ENCODE assay signal across 32 cellular contexts in the genomic region with DNA sequence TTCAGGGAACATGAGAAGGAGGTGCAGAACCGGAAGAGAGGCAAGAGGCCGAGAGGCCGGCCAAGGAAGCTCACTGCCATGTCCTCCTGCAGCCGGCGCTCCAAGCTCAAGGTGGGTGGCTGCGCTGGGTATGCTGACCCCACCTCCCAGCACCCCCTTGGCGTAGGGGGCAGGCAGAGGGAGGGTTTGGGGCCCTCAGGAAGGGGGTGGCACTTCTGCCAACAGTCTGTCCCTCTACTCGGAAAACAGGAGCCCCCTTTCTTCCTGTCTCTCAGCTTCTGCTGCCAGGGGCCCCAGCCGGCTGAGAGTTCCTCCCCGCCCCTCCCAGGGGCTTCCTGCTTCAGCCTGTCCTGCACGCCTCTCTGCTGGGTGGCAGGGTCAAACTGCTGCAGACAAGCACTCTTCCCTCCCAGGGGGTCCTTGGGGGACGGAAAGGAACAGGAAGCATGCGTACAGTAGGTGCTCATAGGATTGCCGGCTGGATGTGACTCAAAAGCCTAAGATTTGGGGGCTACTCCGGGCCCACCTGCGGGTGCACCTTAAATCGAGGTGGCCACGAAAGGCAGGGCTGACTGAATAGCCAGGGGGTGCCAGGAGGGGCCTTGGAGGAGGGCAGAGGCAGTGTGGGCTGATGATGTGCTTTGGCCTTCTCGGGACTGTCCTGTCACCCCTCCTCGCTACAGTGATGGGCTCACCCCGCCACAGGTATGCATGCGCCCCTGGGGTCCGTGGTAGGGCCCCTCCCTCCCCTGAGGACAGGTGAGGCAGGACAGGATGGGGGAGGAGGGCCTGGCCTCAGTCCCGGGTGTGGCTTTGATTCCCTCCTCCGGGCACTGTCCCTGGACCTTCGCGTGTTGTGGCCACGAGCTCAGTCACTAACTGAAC. TPM values are rescaled to one million over a fixed set of nuclear protein-coding genes. Genes with fewer than 3 reads are reported as not detected.
DNase-seq lines count a peak whose midpoint lies in the region; ATAC-seq and TF ChIP-seq lines count a peak whose summit lies in the region.
"Had no signal": no experiment of that assay in that cellular context is flagged by ENCODE, and none has a peak within 500 bp of the region (broad histone marks: within the 10 kb centered on the region; RNA-seq: fewer than 3 reads in every experiment).

No MANE protein-coding gene starts in this region.

- H3K4me3 ChIP-seq in NB4 (ENCODE audit: low read depth, low read length) (no peak overlapping the region), upper lobe of right lung (no peak overlapping the region)
- H3K4me3 ChIP-seq: cardiac muscle cell, colonic mucosa, Peyer's patch, right lobe of liver, SJCRH30, tibial artery had no signal

- DNase-seq in GDM1 (lab: John Stamatoyannopoulos, UW), result peak; percentile 71
- peak; percentile 1 for DNase-seq in NB4 (ENCODE audit: low read depth)
- DNase-seq in endothelial cell (ENCODE audit: low spot score), result no peak
- peak; percentile 56 for DNase-seq in upper lobe of right lung
- no peak for DNase-seq in MV-4-11 (lab: John Stamatoyannopoulos, UW)
- DNase-seq: activated CD4-positive, alpha-beta T cell treated with anti-CD3 and anti-CD28 coated beads for 48 hours; colonic mucosa; DND-41; effector CD4-positive, alpha-beta T cell; hippocampal formation; immature natural killer cell; Karpas-422; mesenchymal stem cell; NCI-H146; NCI-H2107; NCI-H345; SJCRH30; stimulated activated CD4-positive, alpha-beta T cell treated with anti-CD3 and anti-CD28 coated beads, Interleukin-2, amount 100 ng/mL, for 48 hours; T1000; tibial artery; WERI-Rb-1 had no signal

- H3K4me1 ChIP-seq in upper lobe of right lung, result peaks cover 11% of the 10 kb centered on the region

- no peaks in the 10 kb centered on the region for H3K9me3 ChIP-seq in upper lobe of right lung
- H3K9me3 ChIP-seq: colonic mucosa, Peyer's patch, right lobe of liver, SJCRH30, tibial artery had no signal

- H3K4me1 Mint-ChIP-seq in endothelial cell (ENCODE audit: unreplicated experiment), result peaks cover 42% of the 10 kb centered on the region

- ATAC-seq in upper lobe of right lung (no peak), HG02870 (IDR thresholded peaks at IDR 0.05; ENCODE audit: unreplicated experiment) (no peak), HG02588 (IDR thresholded peaks at IDR 0.05; ENCODE audit: unreplicated experiment) (no peak)
- ATAC-seq: activated naive CD4-positive, alpha-beta T cell treated with anti-CD3 and anti-CD28 coated beads, Interleukin-2, amount 50 U/mL, for 72 hours; right lobe of liver had no signal

- intact Hi-C loops in upper lobe of right lung (cut with DNase I), result loop anchor here (10.0 kb wide), 2 partner anchors 133 to 193 kb away; no protein-coding TSS in a partner anchor

- H3K27ac Mint-ChIP-seq in endothelial cell (ENCODE audit: unreplicated experiment), result no peak overlapping the region
- H3K27ac Mint-ChIP-seq: activated naive CD4-positive, alpha-beta T cell treated with anti-CD3 and anti-CD28 coated beads, Interleukin-2, amount 50 U/mL, for 72 hours; immature natural killer cell had no signal

- peaks cover 54% of the 10 kb centered on the region for H3K27me3 ChIP-seq in upper lobe of right lung
- H3K27me3 ChIP-seq: cardiac muscle cell, SJCRH30 had no signal

- no peak overlapping the region for H3K27ac ChIP-seq in upper lobe of right lung
- H3K27ac ChIP-seq: C4-2B, cardiac muscle cell, colonic mucosa, epithelial cell of prostate, Peyer's patch, right lobe of liver, SJCRH30, tibial artery, WERI-Rb-1 had no signal

- no peak for TF ChIP-seq POLR2A in NB4 (IDR thresholded peaks at IDR 0.05; ENCODE audit: extremely low read depth, insufficient read length)

- H3K4me3 Mint-ChIP-seq in endothelial cell (ENCODE audit: unreplicated experiment), result peak overlapping the region; percentile 83

- H3K9me3 Mint-ChIP-seq in endothelial cell (ENCODE audit: unreplicated experiment), result no peaks in the 10 kb centered on the region
- H3K9me3 Mint-ChIP-seq: activated naive CD4-positive, alpha-beta T cell treated with anti-CD3 and anti-CD28 coated beads, Interleukin-2, amount 50 U/mL, for 72 hours; immature natural killer cell had no signal

- peaks cover 39% of the 10 kb centered on the region for H3K36me3 Mint-ChIP-seq in endothelial cell (ENCODE audit: low read depth, unreplicated experiment)
- H3K36me3 Mint-ChIP-seq: immature natural killer cell had no signal

- no peaks in the 10 kb centered on the region for H3K36me3 ChIP-seq in upper lobe of right lung
- H3K36me3 ChIP-seq: colonic mucosa, Peyer's patch, right lobe of liver, tibial artery had no signal

- H3K27me3 Mint-ChIP-seq in endothelial cell (ENCODE audit: unreplicated experiment), result peaks cover 18% of the 10 kb centered on the region

- no peak for TF ChIP-seq CTCF in NB4 (IDR thresholded peaks at IDR 0.05; ENCODE audit: low read depth, low read length)
- TF ChIP-seq CTCF in endothelial cell (IDR thresholded peaks at IDR 0.05; ENCODE audit: unreplicated experiment), result no peak
- no peak for TF ChIP-seq CTCF in upper lobe of right lung (IDR thresholded peaks at IDR 0.05)

RNA-seq across cellular contexts. Expression of a gene that starts 4.0 kb away (rescaled TPM):
- total RNA-seq in endothelial cell (ENCODE audit: unreplicated experiment), result 50.0 TPM
- total RNA-seq in upper lobe of right lung, result 3.4 TPM

RNA-seq across cellular contexts. Expression of a gene that starts 14.9 kb away (rescaled TPM):
- total RNA-seq in endothelial cell (ENCODE audit: unreplicated experiment), result 3.3 TPM
- total RNA-seq in upper lobe of right lung, result 4.9 TPM

RNA-seq across cellular contexts. Expression of a gene that starts 51.2 kb away (rescaled TPM):
- total RNA-seq in endothelial cell (ENCODE audit: unreplicated experiment) (not detected), upper lobe of right lung (not detected)
- total RNA-seq: astrocyte, cardiac muscle cell, colonic mucosa, H1, posterior vena cava, SJCRH30 had no signal

RNA-seq across cellular contexts. Expression of a gene that starts 57.3 kb away (rescaled TPM):
- total RNA-seq in endothelial cell (ENCODE audit: unreplicated experiment) (6.8 TPM), upper lobe of right lung (20.2 TPM)

Comparison
In these comparisons a context has a peak if more than half of its experiments do, and no peak if none do; other contexts are left out.
1. DNase-seq: peak in GDM1 (single experiment), NB4 (single experiment) and upper lobe of right lung (single experiment); none in endothelial cell (single experiment) and MV-4-11 (single experiment).
2. RNA of a gene that starts 4.0 kb away (total RNA-seq): 50.0 TPM in endothelial cell (single experiment); 3.4 TPM in upper lobe of right lung (single experiment); every median in the first group is over 10 times any median in the second.